ENCODE assay signal across 31 cellular contexts in genomic region chr1:30635386-30635975, GRCh38.
"Had no signal": no experiment of that assay in that cellular context is flagged by ENCODE, and none has a peak within 500 bp of the region (broad histone marks: within the 10 kb centered on the region; RNA-seq: fewer than 3 reads in every experiment).

No MANE protein-coding gene starts in this region.

- H3K36me3 Mint-ChIP-seq: activated naive CD4-positive, alpha-beta T cell treated with anti-CD3 and anti-CD28 coated beads, Interleukin-2, amount 50 U/mL, for 72 hours; WTC11 had no signal

- H3K27ac Mint-ChIP-seq: activated CD8-positive, alpha-beta T cell treated with anti-CD3 and anti-CD28 coated beads, Interleukin-2, amount 10 ng/mL, durations not matched to agents 7 days and 5 days; activated naive CD4-positive, alpha-beta T cell treated with anti-CD3 and anti-CD28 coated beads, Interleukin-2, amount 50 U/mL, for 72 hours; activated naive CD8-positive, alpha-beta T cell treated with anti-CD3 and anti-CD28 coated beads, Interleukin-2, amount 50 U/mL, for 24 hours; activated T-cell treated with anti-CD3 and anti-CD28 coated beads, Interleukin-2, amount 50 U/mL, for 24 hours; T-helper 17 cell; WTC11 had no signal

- ATAC-seq: activated CD8-positive, alpha-beta T cell treated with anti-CD3 and anti-CD28 coated beads, Interleukin-2, amount 10 ng/mL, durations not matched to agents 7 days and 5 days; activated naive CD4-positive, alpha-beta T cell treated with anti-CD3 and anti-CD28 coated beads, Interleukin-2, amount 50 U/mL, for 72 hours; activated naive CD8-positive, alpha-beta T cell treated with anti-CD3 and anti-CD28 coated beads, Interleukin-2, amount 50 U/mL, for 24 hours; body of pancreas; T-helper 17 cell; WTC11 had no signal

- H3K4me3 ChIP-seq: ascending aorta, body of pancreas, MG63, Peyer's patch, SJSA1 had no signal

- H3K9me3 ChIP-seq: ascending aorta, body of pancreas, MG63, Peyer's patch, SJSA1 had no signal

- H3K27ac ChIP-seq: ascending aorta, body of pancreas, KMS-11, Peyer's patch, RWPE1, SJSA1 had no signal

- H3K4me3 Mint-ChIP-seq: activated CD8-positive, alpha-beta T cell treated with anti-CD3 and anti-CD28 coated beads, Interleukin-2, amount 10 ng/mL, durations not matched to agents 7 days and 5 days; activated naive CD8-positive, alpha-beta T cell treated with anti-CD3 and anti-CD28 coated beads, Interleukin-2, amount 50 U/mL, for 24 hours; activated T-cell treated with anti-CD3 and anti-CD28 coated beads, Interleukin-2, amount 50 U/mL, for 24 hours; T-helper 17 cell; WTC11 had no signal

- DNase-seq: activated CD4-positive, alpha-beta T cell treated with anti-CD3 and anti-CD28 coated beads for 48 hours; activated CD4-positive, alpha-beta T cell treated with anti-CD3 and anti-CD28 coated beads, Interleukin-2, amount 50 U/mL, for 4 hours; activated CD4-positive, CD25-positive, alpha-beta regulatory T cell treated with anti-CD3 and anti-CD28 coated beads, Interleukin-2, amount 50 U/mL, for 72 hours; activated CD8-positive, alpha-beta memory T cell treated with anti-CD3 and anti-CD28 coated beads, Interleukin-2, amount 50 U/mL, for 48 hours; activated CD8-positive, alpha-beta T cell treated with anti-CD3 and anti-CD28 coated beads, Interleukin-2, amount 10 ng/mL, durations not matched to agents 7 days and 5 days; activated effector memory CD4-positive, alpha-beta T cell treated with anti-CD3 and anti-CD28 coated beads, Interleukin-2, amount 50 U/mL, for 16 hours; activated naive CD4-positive, alpha-beta T cell treated with Interleukin-2 at 50 U/mL for 16 hours; activated naive CD8-positive, alpha-beta T cell treated with anti-CD3 and anti-CD28 coated beads, Interleukin-2, amount 50 U/mL, for 24 hours; activated T-cell treated with anti-CD3 and anti-CD28 coated beads, Interleukin-2, amount 50 U/mL, for 24 hours; amniotic stem cell; body of pancreas; MG63; MV-4-11; NCI-H1092 treated with DMSO at 0.1 percent for 48 hours; NCI-H1417 treated with DMSO at 0.1 percent for 48 hours; NCI-H1694; NCI-H2081; NCI-H2171; NCI-H226; NCI-H69; NK-92 treated with Interleukin-12 subunit alpha and Interleukin-12 subunit beta, amount 100 ng/mL, for 24 hours; SHP77; T-helper 17 cell; T-helper 9 cell had no signal

- H3K36me3 ChIP-seq: ascending aorta, MG63, Peyer's patch, SJSA1 had no signal

- H3K9me3 Mint-ChIP-seq: activated naive CD4-positive, alpha-beta T cell treated with anti-CD3 and anti-CD28 coated beads, Interleukin-2, amount 50 U/mL, for 72 hours; activated naive CD8-positive, alpha-beta T cell treated with anti-CD3 and anti-CD28 coated beads, Interleukin-2, amount 50 U/mL, for 24 hours; activated T-cell treated with anti-CD3 and anti-CD28 coated beads, Interleukin-2, amount 50 U/mL, for 24 hours; WTC11 had no signal

- H3K4me1 ChIP-seq: ascending aorta, Peyer's patch, SJSA1 had no signal

- H3K27me3 ChIP-seq: ascending aorta, body of pancreas, MG63, Peyer's patch, SJSA1 had no signal

- H3K4me1 Mint-ChIP-seq: activated naive CD8-positive, alpha-beta T cell treated with anti-CD3 and anti-CD28 coated beads, Interleukin-2, amount 50 U/mL, for 24 hours; T-helper 17 cell; WTC11 had no signal
